Comparison of ENCODE assay signal across 8 cellular contexts in genomic region chr1:178189814-178190213, GRCh38.
DNase-seq lines count a peak whose midpoint lies in the region; ATAC-seq, FAIRE-seq and TF ChIP-seq lines count a peak whose summit lies in the region.

No MANE protein-coding gene starts in this region.

- intact Hi-C loops in HepG2 (cut with micrococcal nuclease; ENCODE audit: unreplicated experiment): loop anchor here (1.0 to 5.0 kb wide), 3 partner anchors 134 to 243 kb away; no protein-coding TSS in a partner anchor

- no peak for TF ChIP-seq EP300 in HepG2 (IDR thresholded peaks at IDR 0.05; ENCODE audit: low read depth in 2 of 2, low read length in 2 of 2)
- no peak for TF ChIP-seq EP300 in HepG2 (CRISPR knock-in tag; IDR thresholded peaks at IDR 0.05; ENCODE audit: borderline replicate concordance)

- BruUV-seq in HepG2 (replicated peaks; lab: Mats Ljungman, UMichigan): no TSS peak

- H3K4me1 Mint-ChIP-seq in activated T-cell treated with anti-CD3 and anti-CD28 coated beads, Interleukin-2, amount 50 U/mL, for 4 hours (ENCODE audit: low read depth): no peaks in the 10 kb centered on the region

- no peaks in the 10 kb centered on the region for H3K9me3 ChIP-seq in HepG2 (ENCODE audit: low read length)

- H3K4me1 ChIP-seq in HepG2 (ENCODE audit: insufficient read depth, low read length): peaks cover 4% of the 10 kb centered on the region; the same call in 1 of the 2 replicates

- in situ Hi-C loops in astrocyte of the spinal cord (cut with HindIII; ENCODE audit: low sequenced_read_pairs): no loop called here
- in situ Hi-C loops in HepG2 (cut with HindIII; ENCODE audit: extremely low pct_ligation_motif_present, low pct_unique_long_range_greater_than_20kb): loop anchor here (5.0 to 10.0 kb wide), 2 partner anchors 135 to 233 kb away; no protein-coding TSS in a partner anchor

- no peak overlapping the region for H3K9ac ChIP-seq in HepG2 (ENCODE audit: insufficient read depth, low read depth, low read length)

- no peaks in the 10 kb centered on the region for H3K36me3 ChIP-seq in HepG2 (replicated peaks in 1 of 2; ENCODE audit: control insufficient read depth in 1 of 2, insufficient read depth in 2 of 2, low read length in 2 of 2)

- no peak overlapping the region for H2AFZ ChIP-seq in HepG2 (ENCODE audit: low read length)

- H3K79me2 ChIP-seq in HepG2 (ENCODE audit: insufficient read depth, low read length): no peaks in the 10 kb centered on the region

- H3K4me3 ChIP-seq in astrocyte of the spinal cord (ENCODE audit: low read depth, low read length) (no peak overlapping the region), HepG2 (replicated peaks in 1 of 3; ENCODE audit: insufficient read depth in 1 of 3, low read depth in 2 of 3, low read length in 3 of 3) (no peak overlapping the region)

- TF ChIP-seq CTCF in astrocyte of the spinal cord (IDR thresholded peaks at IDR 0.05; ENCODE audit: low read depth, low read length) (peak; percentile 52), HepG2 (CRISPR knock-in tag; IDR thresholded peaks at IDR 0.05) (peak; percentile 86), omental fat pad (IDR thresholded peaks at IDR 0.05) (no peak)

- H3K36me3 Mint-ChIP-seq in activated T-cell treated with anti-CD3 and anti-CD28 coated beads, Interleukin-2, amount 50 U/mL, for 4 hours (ENCODE audit: insufficient read depth): no peaks in the 10 kb centered on the region

- no peak for TF ChIP-seq POLR2A in HepG2 (IDR thresholded peaks at IDR 0.05; ENCODE audit: insufficient read depth in 1 of 2, low read depth in 2 of 2, low read length in 2 of 2)

- H3K4me2 ChIP-seq in HepG2 (ENCODE audit: low read depth, low read length): no peak overlapping the region

- DNase-seq in Ammon's horn (ENCODE audit: low spot score) (peak; percentile 65), MV-4-11 (lab: John Stamatoyannopoulos, UW) (peak; percentile 57), astrocyte of the spinal cord (ENCODE audit: low read depth, low spot score) (no peak), HepG2 (ENCODE audit: low spot score) (peak; percentile 51), omental fat pad (ENCODE audit: low spot score) (no peak)
- DNase-seq in activated T-cell treated with anti-CD3 and anti-CD28 coated beads, Interleukin-2, amount 50 U/mL, for 4 hours: no peak

- POLR2A ChIA-PET in HepG2 (lab: Yijun Ruan, JAX): no interaction called here

- CTCF ChIA-PET in HepG2 (lab: Yijun Ruan, JAX; ENCODE audit: low intra/inter-chr PET ratio, low total read pairs): interaction anchor here (0.9 to 2.2 kb wide), 4 partner anchors 134 to 244 kb away, joined by 3 to 9 read pairs (median 6); no protein-coding TSS in a partner anchor

- H3K27me3 Mint-ChIP-seq in activated T-cell treated with anti-CD3 and anti-CD28 coated beads, Interleukin-2, amount 50 U/mL, for 4 hours (ENCODE audit: low read depth): no peaks in the 10 kb centered on the region

- ATAC-seq in GM21360 (IDR thresholded peaks at IDR 0.05; ENCODE audit: unreplicated experiment) (peak; percentile 84), HepG2 (peak; percentile 86), HG03045 (IDR thresholded peaks at IDR 0.05; ENCODE audit: unreplicated experiment) (no peak), omental fat pad (ENCODE audit: low FRiP score) (no peak)
- ATAC-seq in activated T-cell treated with anti-CD3 and anti-CD28 coated beads, Interleukin-2, amount 50 U/mL, for 4 hours: no peak

- no peaks in the 10 kb centered on the region for H3K27me3 ChIP-seq in HepG2 (ENCODE audit: control insufficient read depth in 1 of 2, insufficient read depth in 2 of 2, low read length in 2 of 2)

- no peaks in the 10 kb centered on the region for H4K20me1 ChIP-seq in HepG2 (ENCODE audit: insufficient read depth, low read length)

- WGBS in HepG2 (ENCODE audit: low lambda C conversion rate): 71% methylated on average over 3 of the region's 3 CpGs

- peak; percentile 49 for FAIRE-seq in HepG2 (lab: Jason Lieb, UNC)

- no peak overlapping the region for H3K27ac ChIP-seq in HepG2 (ENCODE audit: extremely low read length, insufficient read depth, low read length)

- H3K9me3 Mint-ChIP-seq in activated T-cell treated with anti-CD3 and anti-CD28 coated beads, Interleukin-2, amount 50 U/mL, for 4 hours: peaks cover 9% of the 10 kb centered on the region

- no peak overlapping the region for H3K4me3 Mint-ChIP-seq in activated T-cell treated with anti-CD3 and anti-CD28 coated beads, Interleukin-2, amount 50 U/mL, for 4 hours

- peak; percentile 70 for TF ChIP-seq RAD21 in HepG2 (CRISPR knock-in tag; IDR thresholded peaks at IDR 0.05)

TF ChIP-seq in HepG2, 621 proteins besides CTCF, POLR2A, EP300 and RAD21:
- TF ChIP-seq FOXA3 (CRISPR knock-in tag; IDR thresholded peaks at IDR 0.05) (peak; percentile 39; the same call in 1 of the 2 replicates), PATZ1 (CRISPR knock-in tag; IDR thresholded peaks at IDR 0.05) (0 out of 2 replicates have a peak, but pooled peaks have one; percentile 36), NR2F6 (IDR thresholded peaks at IDR 0.05) (no peak), NR2F6 (CRISPR knock-in tag; IDR thresholded peaks at IDR 0.05) (0 out of 2 replicates have a peak, but pooled peaks have one; percentile 19), ZNF260 (CRISPR knock-in tag; IDR thresholded peaks at IDR 0.05; ENCODE audit: borderline replicate concordance, low read depth) (no peak), ZNF570 (CRISPR knock-in tag; IDR thresholded peaks at IDR 0.05; ENCODE audit: borderline replicate concordance) (no peak), FOXA1 (IDR thresholded peaks at IDR 0.05) (no peak), FOXA1 (CRISPR knock-in tag; IDR thresholded peaks at IDR 0.05) (peak; percentile 77; the same call in 1 of the 2 replicates), ZNF737 (CRISPR knock-in tag; IDR thresholded peaks at IDR 0.05; ENCODE audit: borderline replicate concordance) (no peak), SMC3 (IDR thresholded peaks at IDR 0.05; ENCODE audit: low read length) (peak; percentile 84), ZNF574 (CRISPR knock-in tag; IDR thresholded peaks at IDR 0.05) (peak; percentile 72), THAP11 (CRISPR knock-in tag; IDR thresholded peaks at IDR 0.05) (0 out of 2 replicates have a peak, but pooled peaks have one; percentile 16), GATAD2A (CRISPR knock-in tag; IDR thresholded peaks at IDR 0.05) (0 out of 2 replicates have a peak, but pooled peaks have one; percentile 20), ZNF343 (CRISPR knock-in tag; IDR thresholded peaks at IDR 0.05) (no peak), ARHGAP35 (CRISPR knock-in tag; IDR thresholded peaks at IDR 0.05; ENCODE audit: borderline replicate concordance) (no peak), ZMYM4 (CRISPR knock-in tag; IDR thresholded peaks at IDR 0.05) (peak; percentile 65), TOPORS (CRISPR knock-in tag; IDR thresholded peaks at IDR 0.05) (no peak), TEAD3 (CRISPR knock-in tag; optimal IDR thresholded peaks at IDR 0.05; ENCODE audit: borderline replicate concordance) (peak; percentile 71), STAG1 (CRISPR knock-in tag; IDR thresholded peaks at IDR 0.05) (peak; percentile 85)

Comparison
In these comparisons a context has a peak if more than half of its experiments do, and no peak if none do; other contexts are left out.
1. DNase-seq: peak in Ammon's horn (single experiment), MV-4-11 (single experiment) and HepG2 (single experiment); none in astrocyte of the spinal cord (single experiment), activated T-cell treated with anti-CD3 and anti-CD28 coated beads, Interleukin-2, amount 50 U/mL, for 4 hours (single experiment) and omental fat pad (single experiment).
2. ATAC-seq: peak in GM21360 (single experiment) and HepG2 (single experiment); none in activated T-cell treated with anti-CD3 and anti-CD28 coated beads, Interleukin-2, amount 50 U/mL, for 4 hours (0 of 2), HG03045 (single experiment) and omental fat pad (single experiment).
3. CTCF ChIP-seq: peak in astrocyte of the spinal cord (single experiment) and HepG2 (single experiment); none in omental fat pad (0 of 3).